Comparison of ENCODE assay signal across 8 cellular contexts in the genomic region with DNA sequence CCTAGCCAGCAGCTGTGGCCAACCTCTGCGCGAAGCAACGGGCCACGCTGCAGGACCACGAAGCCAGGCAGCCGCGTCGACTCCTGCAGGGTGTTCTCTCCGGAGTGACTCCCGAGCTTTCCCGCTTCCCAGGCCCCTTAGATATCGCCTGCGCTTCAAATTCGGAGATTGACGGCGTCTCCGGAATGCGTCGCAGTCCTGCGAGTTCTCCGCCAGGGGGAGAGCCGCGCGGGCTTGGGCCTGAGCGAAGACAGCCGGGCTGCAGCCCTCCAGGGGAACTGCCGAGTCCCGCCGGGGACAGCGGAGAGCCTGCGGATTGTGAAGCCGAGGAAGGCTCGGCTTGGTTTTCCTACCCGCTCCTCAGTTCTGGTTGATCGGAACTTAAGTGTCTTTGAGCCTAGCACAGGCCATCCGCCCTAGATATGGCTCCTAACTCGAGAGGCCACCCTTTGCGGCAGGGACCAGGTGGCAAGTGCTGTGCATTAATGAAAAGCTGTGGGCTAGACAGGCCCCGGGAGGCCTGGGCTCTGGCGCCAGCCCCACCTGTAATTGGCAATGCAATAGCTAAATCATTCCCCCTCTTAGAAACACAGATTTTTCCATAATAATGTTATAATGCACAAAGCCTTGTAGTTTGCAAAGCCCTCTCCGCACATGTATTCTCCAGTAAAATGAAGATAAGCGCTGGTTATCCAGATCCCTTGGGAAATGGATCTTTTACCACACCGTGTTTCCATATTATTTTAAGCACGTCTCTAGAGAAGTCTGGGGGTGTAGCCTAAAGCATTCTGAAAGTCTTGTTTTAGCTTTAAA. TPM values are rescaled to one million over a fixed set of nuclear protein-coding genes. Genes with fewer than 3 reads are reported as not detected.
DNase-seq lines count a peak whose midpoint lies in the region; ATAC-seq and TF ChIP-seq lines count a peak whose summit lies in the region.

No MANE protein-coding gene starts in this region.

- TF ChIP-seq POLR2A in gastroesophageal sphincter (IDR thresholded peaks at IDR 0.05): no peak

- peak; percentile 86 for TF ChIP-seq CTCF in LNCAP (IDR thresholded peaks at IDR 0.05)
- peak; percentile 91 for TF ChIP-seq CTCF in RWPE2 (IDR thresholded peaks at IDR 0.05; ENCODE audit: poor library complexity, severe bottlenecking)
- peak; percentile 83 to 94 (median 86) for TF ChIP-seq CTCF in gastroesophageal sphincter (IDR thresholded peaks at IDR 0.05)

- 33 to 55% methylated on average over 4 to 5 of the region's 44 CpGs for WGBS in gastroesophageal sphincter (ENCODE audit: low coverage in 1 of 2), 2 donors
- WGBS in neuronal stem cell (ENCODE audit: extremely low coverage in 2 of 2, insufficient read length in 2 of 2, insufficient replicate concordance in 1 of 2), 2 donors: no CpG with 5 or more reads among the region's 44 CpGs

- no peaks in the 10 kb centered on the region for H3K36me3 ChIP-seq in RWPE2 (ENCODE audit: low read depth)
- H3K36me3 ChIP-seq in gastroesophageal sphincter: no peaks in the 10 kb centered on the region
- H3K36me3 ChIP-seq in neuronal stem cell (replicated peaks in 1 of 2; ENCODE audit: control insufficient read depth in 2 of 2, insufficient read depth in 2 of 2, low read length in 2 of 2): no peaks in the 10 kb centered on the region
- H3K36me3 ChIP-seq in subcutaneous abdominal adipose tissue (ENCODE audit: control insufficient read depth in 5 of 5, insufficient read depth in 5 of 5, low read length in 5 of 5): no peaks in the 10 kb centered on the region

- peak overlapping the region; percentile 89 for H4K91ac ChIP-seq in neuronal stem cell (ENCODE audit: low read depth, low read length, poor library complexity)

- H3K23ac ChIP-seq in neuronal stem cell (ENCODE audit: low read depth, low read length, poor library complexity): no peak overlapping the region

- H2AK5ac ChIP-seq in neuronal stem cell (ENCODE audit: low read depth, low read length): no peak overlapping the region

- H3K18ac ChIP-seq in neuronal stem cell (ENCODE audit: low read length): peak overlapping the region; percentile 99

- peak overlapping the region; percentile 89 for H2BK120ac ChIP-seq in neuronal stem cell (ENCODE audit: low read depth, low read length)

- H3K9ac ChIP-seq in neuronal stem cell (ENCODE audit: low read depth, low read length, poor library complexity) (peak overlapping the region; percentile 94), subcutaneous abdominal adipose tissue (ENCODE audit: low read length in 5 of 5) (peak overlapping the region in 4 of 5 donors; percentile 53 to 74 (median 69))

- no peaks in the 10 kb centered on the region for H3K79me1 ChIP-seq in neuronal stem cell (ENCODE audit: low read depth, low read length)

- TF ChIP-seq EP300 in gastroesophageal sphincter (IDR thresholded peaks at IDR 0.05): no peak

- H3K27ac ChIP-seq in RWPE2 (ENCODE audit: poor library complexity, severe bottlenecking) (peak overlapping the region; percentile 15), gastroesophageal sphincter (peak overlapping the region in 3 of 4 donors; percentile 79 to 87 (median 86)), neuronal stem cell (replicated peaks; ENCODE audit: low read length) (peak overlapping the region; percentile 86), subcutaneous abdominal adipose tissue (ENCODE audit: low read depth, low read length) (peak overlapping the region; percentile 26)

- peak overlapping the region; percentile 40 for H2BK5ac ChIP-seq in neuronal stem cell (ENCODE audit: low read length)

- H3K9me3 ChIP-seq in RWPE2 (ENCODE audit: severe bottlenecking) (no peaks in the 10 kb centered on the region), gastroesophageal sphincter (no peaks in the 10 kb centered on the region), neuronal stem cell (replicated peaks in 1 of 2; ENCODE audit: control insufficient read depth in 2 of 2, insufficient read depth in 1 of 2, low read depth in 1 of 2, low read length in 2 of 2) (no peaks in the 10 kb centered on the region), subcutaneous abdominal adipose tissue (ENCODE audit: control insufficient read depth in 5 of 5, low read length in 5 of 5) (no peaks in the 10 kb centered on the region)

- no peak overlapping the region for H3K4ac ChIP-seq in neuronal stem cell (ENCODE audit: low read length)

- H2BK12ac ChIP-seq in neuronal stem cell (ENCODE audit: low read length): no peak overlapping the region

- no peak overlapping the region for H3K14ac ChIP-seq in neuronal stem cell (ENCODE audit: low read length)

- peak overlapping the region; percentile 60 for H3K4me3 ChIP-seq in RWPE2 (ENCODE audit: severe bottlenecking)
- H3K4me3 ChIP-seq in gastroesophageal sphincter: peak overlapping the region; percentile 65 to 82
- peak overlapping the region; percentile 63 to 87 for H3K4me3 ChIP-seq in neuronal stem cell (ENCODE audit: low read length in 2 of 2)
- H3K4me3 ChIP-seq in subcutaneous abdominal adipose tissue (ENCODE audit: low read depth in 1 of 5, low read length in 5 of 5): peak overlapping the region; percentile 71 to 97 (median 91)

- H2BK15ac ChIP-seq in neuronal stem cell (ENCODE audit: low read length): peak overlapping the region; percentile 95

- H2AFZ ChIP-seq in neuronal stem cell (ENCODE audit: low read length): peak overlapping the region; percentile 100

- H3K27me3 ChIP-seq in RWPE2 (ENCODE audit: insufficient read depth, poor library complexity, severe bottlenecking) (no peaks in the 10 kb centered on the region), gastroesophageal sphincter (no peaks in the 10 kb centered on the region), neuronal stem cell (ENCODE audit: control insufficient read depth in 3 of 3, insufficient read depth in 3 of 3, low read depth in 1 of 3, low read length in 3 of 3) (peaks cover 0 to 38% (median 0%) of the 10 kb centered on the region in 3 experiments), subcutaneous abdominal adipose tissue (ENCODE audit: control insufficient read depth in 5 of 5, insufficient read depth in 4 of 5, low read length in 5 of 5) (no peaks in the 10 kb centered on the region)

- peak; percentile 90 for DNase-seq in EH (ENCODE audit: low read depth)
- peak; percentile 71 for DNase-seq in H4 (ENCODE audit: low spot score)
- peak; percentile 84 for DNase-seq in RWPE2 (ENCODE audit: low spot score)
- DNase-seq in activated naive CD4-positive, alpha-beta T cell treated with Interleukin-2 at 50 U/mL for 16 hours: peak; percentile 71
- peak; percentile 89 for DNase-seq in neuronal stem cell (ENCODE audit: low spot score)

- H3K4me1 ChIP-seq in RWPE2 (ENCODE audit: insufficient read depth, poor library complexity, severe bottlenecking) (peaks cover 22% of the 10 kb centered on the region), gastroesophageal sphincter (peaks cover 0 to 30% (median 9%) of the 10 kb centered on the region in 3 donors), neuronal stem cell (ENCODE audit: control insufficient read depth in 2 of 2, insufficient read depth in 1 of 2, low read depth in 1 of 2, low read length in 2 of 2) (peaks cover 4 to 14% of the 10 kb centered on the region in 2 donors), subcutaneous abdominal adipose tissue (ENCODE audit: control insufficient read depth in 5 of 5, insufficient read depth in 5 of 5, low read length in 5 of 5) (peaks cover 2 to 33% (median 20%) of the 10 kb centered on the region in 5 donors)

- peak overlapping the region; percentile 54 for H4K8ac ChIP-seq in neuronal stem cell (ENCODE audit: low read depth, low read length)

- ATAC-seq in RWPE2 (ENCODE audit: low read depth) (peak; percentile 88), gastroesophageal sphincter (peak; percentile 90)

- H3K4me2 ChIP-seq in neuronal stem cell (ENCODE audit: insufficient read depth, low read length, poor library complexity, severe bottlenecking): peak overlapping the region; percentile 94

RNA-seq across cellular contexts. Expression of gene APBA1, which starts 0.9 kb away (rescaled TPM):
- 0.25 and 0.41 TPM in 2 replicates for total RNA-seq in H4 (2014; rRNA removed; shearing (Covaris generic))
- total RNA-seq in gastroesophageal sphincter: 10 to 100 TPM in 1 of 4 donors, 1 to 10 TPM in 3; 4.7 to 10.5 (median 5.8) TPM
- polyA plus RNA-seq in neuronal stem cell (2013, experiment 1 of 2): 6.7 TPM
- 7.5 TPM for polyA plus RNA-seq in neuronal stem cell (2013, experiment 2 of 2)

Comparison
In these comparisons a context has a peak if more than half of its experiments do, and no peak if none do; other contexts are left out.
1. Peak in every context shown above with its lines: DNase-seq, ATAC-seq, H3K4me3 ChIP-seq and H3K27ac ChIP-seq.
2. H3K27ac ChIP-seq: peak in every context shown above with its lines; median percentile 86 in gastroesophageal sphincter; 86 in neuronal stem cell; 26 in subcutaneous abdominal adipose tissue; 15 in RWPE2.